Comparison of ENCODE assay signal across 1 cellular context in the genomic region with DNA sequence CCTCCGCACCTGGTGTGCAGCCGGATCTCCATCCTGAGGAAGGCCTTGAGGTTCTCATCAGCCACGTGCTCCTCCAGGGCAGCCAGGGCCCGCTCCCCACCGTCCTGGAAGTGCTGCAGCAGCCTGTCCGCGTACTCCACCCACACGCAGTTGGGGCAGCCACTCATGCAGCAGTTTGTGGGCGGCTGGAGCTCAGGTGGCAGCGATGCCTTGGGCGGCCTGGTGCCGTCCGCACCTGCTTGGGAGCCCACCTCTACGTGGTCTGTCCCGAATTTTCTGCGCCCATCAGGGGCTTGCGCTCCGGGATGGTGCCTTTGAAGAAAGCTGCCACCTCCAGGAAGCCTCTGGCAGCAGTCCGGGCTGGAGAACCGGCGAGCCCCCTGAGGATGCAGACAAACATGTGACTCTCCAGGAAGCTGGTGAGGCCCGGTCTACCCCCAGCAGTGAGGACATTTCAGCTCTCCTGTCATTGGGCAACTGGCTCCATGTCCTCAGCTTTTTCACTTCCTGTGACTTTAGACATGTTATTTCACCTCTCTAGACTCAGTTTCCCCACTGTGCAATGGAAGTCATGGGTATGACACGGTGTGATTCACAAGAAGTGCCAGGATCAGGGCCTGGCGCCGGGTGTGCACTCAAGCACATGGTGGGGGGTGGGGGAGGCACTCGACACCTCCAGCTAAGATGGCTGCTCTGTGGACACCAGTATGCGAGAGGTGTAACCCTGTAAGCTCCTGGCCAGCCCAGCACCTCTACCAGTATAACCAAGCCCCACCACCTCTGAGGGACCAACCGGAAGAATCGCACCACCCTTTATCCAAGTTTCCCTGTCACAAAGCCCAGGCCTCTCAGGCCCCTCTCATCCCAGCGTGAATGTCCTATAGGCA.
TF ChIP-seq lines count a peak whose summit lies in the region.

No MANE protein-coding gene starts in this region.

TF ChIP-seq in Ishikawa, 13 proteins besides CTCF, POLR2A, EP300 and RAD21 (continued from another document):
- TF ChIP-seq USF1 (IDR thresholded peaks at IDR 0.05) = no peak
- TF ChIP-seq TEAD4 (IDR thresholded peaks at IDR 0.05) = no peak
- TF ChIP-seq CREB1 (IDR thresholded peaks at IDR 0.05; ENCODE audit: low read depth) = no peak
TF ChIP-seq in Ishikawa: peak in this region for 3.
